Comparison of ENCODE assay signal across 9 cellular contexts in the genomic region with DNA sequence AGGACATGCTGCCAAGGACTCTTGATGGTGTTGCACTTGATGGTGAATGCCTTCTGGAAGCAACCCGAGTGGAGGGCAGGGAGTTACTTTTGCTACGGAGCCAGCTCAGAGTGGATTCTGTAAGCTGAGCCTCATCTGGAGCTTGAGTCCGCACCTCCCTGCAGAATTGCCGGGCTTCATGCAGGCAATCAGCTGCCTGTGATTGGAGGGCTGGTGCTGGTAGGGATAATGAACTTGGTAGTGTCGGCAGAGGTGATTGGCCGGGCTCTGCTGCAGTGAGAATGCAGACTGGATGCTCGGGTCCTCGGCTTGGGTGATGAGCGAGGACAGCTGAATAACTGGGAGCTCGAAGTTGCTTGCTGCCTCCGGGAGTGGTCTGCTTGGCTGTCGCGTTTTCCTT. TPM values are rescaled to one million over a fixed set of nuclear protein-coding genes. Genes with fewer than 3 reads are reported as not detected.
DNase-seq lines count a peak whose midpoint lies in the region; ATAC-seq and TF ChIP-seq lines count a peak whose summit lies in the region.
"Had no signal": no experiment of that assay in that cellular context is flagged by ENCODE, and none has a peak within 500 bp of the region (broad histone marks: within the 10 kb centered on the region; RNA-seq: fewer than 3 reads in every experiment).

No MANE protein-coding gene starts in this region.

- peak overlapping the region in 1 of 2 donors; percentile 35 for H3K27ac ChIP-seq in coronary artery

- no peak for ATAC-seq in HG03135 (IDR thresholded peaks at IDR 0.05; ENCODE audit: unreplicated experiment)

- no peak for TF ChIP-seq CTCF in coronary artery (IDR thresholded peaks at IDR 0.05)

- peak overlapping the region; percentile 50 for H3K4me3 ChIP-seq in coronary artery

- DNase-seq in A172 (ENCODE audit: low spot score) (peak; percentile 93), NCI-H1092 (lab: John Stamatoyannopoulos, UW) (peak; percentile 33), coronary artery (ENCODE audit: low spot score) (peak; percentile 82), middle frontal gyrus (ENCODE audit: extremely low spot score, low spot score) (peak; percentile 84), DMS53 (lab: John Stamatoyannopoulos, UW) (no peak), GOT3 (lab: John Stamatoyannopoulos, UW) (no peak)
- DNase-seq in stimulated activated CD4-positive, alpha-beta T cell treated with anti-CD3 and anti-CD28 coated beads, Interleukin-4, amount 100 ng/mL, for 1 hour, result no peak

RNA-seq across cellular contexts. Expression of gene SLC25A25, which starts 23.1 kb away (rescaled TPM):
- total RNA-seq in A172 (2014; rRNA removed; shearing (Covaris generic)), result 27.8 and 32.7 TPM in 2 replicates

RNA-seq across cellular contexts. Expression of gene NAIF1, which starts 24.0 kb away (rescaled TPM):
- 14.1 and 15.7 TPM in 2 replicates for total RNA-seq in A172 (2014; rRNA removed; shearing (Covaris generic))

RNA-seq across cellular contexts. Expression of gene PTGES2, which starts 36.4 kb away (rescaled TPM):
- 84.2 and 87.7 TPM in 2 replicates for total RNA-seq in A172 (2014; rRNA removed; shearing (Covaris generic))

RNA-seq across cellular contexts. Expression of gene LCN2, which starts 58.1 kb away (rescaled TPM):
- 0.14 and 1.1 TPM in 2 replicates for total RNA-seq in A172 (2014; rRNA removed; shearing (Covaris generic))
- total RNA-seq: activated CD8-positive, alpha-beta memory T cell treated with anti-CD3 and anti-CD28 coated beads for 36 hours had no signal

Comparison
In these comparisons a context has a peak if more than half of its experiments do, and no peak if none do; other contexts are left out.
1. DNase-seq: peak in A172 (single experiment), NCI-H1092 (single experiment), coronary artery (single experiment) and middle frontal gyrus (single experiment); none in stimulated activated CD4-positive, alpha-beta T cell treated with anti-CD3 and anti-CD28 coated beads, Interleukin-4, amount 100 ng/mL, for 1 hour (single experiment), DMS53 (single experiment) and GOT3 (single experiment).